20 cellular contexts compared by ENCODE assay signal in genomic region chr3:140933552-140933951, GRCh38. TPM values are rescaled to one million over a fixed set of nuclear protein-coding genes. Genes with fewer than 3 reads are reported as not detected.
A peak's percentile ranks its signal among the peaks of the same experiment; 100 is the strongest.
DNase-seq lines count a peak whose midpoint lies in the region; ATAC-seq lines count a peak whose summit lies in the region.
"Had no signal": no experiment of that assay in that cellular context is flagged by ENCODE, and none has a peak within 500 bp of the region (broad histone marks: within the 10 kb centered on the region; RNA-seq: fewer than 3 reads in every experiment).

No MANE protein-coding gene starts in this region.

- H3K4me1 Mint-ChIP-seq in activated T-cell treated with anti-CD3 and anti-CD28 coated beads, Interleukin-2, amount 50 U/mL, for 4 hours (ENCODE audit: low read depth), result no peaks in the 10 kb centered on the region

- peak; percentile 12 for DNase-seq in NCI-H748 (lab: John Stamatoyannopoulos, UW; ENCODE audit: unreplicated experiment)
- no peak for DNase-seq in NCI-H748 treated with DMSO at 0.1 percent for 48 hours (lab: John Stamatoyannopoulos, UW)
- DNase-seq in ELF-1 (ENCODE audit: low read depth, low spot score), result peak; percentile 35
- DNase-seq in NCI-H69 (lab: John Stamatoyannopoulos, UW), result peak; percentile 23
- no peak for DNase-seq in neuronal stem cell (ENCODE audit: low spot score)
- no peak for DNase-seq in activated effector memory CD4-positive, alpha-beta T cell treated with anti-CD3 and anti-CD28 coated beads, Interleukin-2, amount 50 U/mL, for 16 hours
- no peak for DNase-seq in activated T-cell treated with anti-CD3 and anti-CD28 coated beads, Interleukin-2, amount 50 U/mL, for 4 hours
- DNase-seq: AML-193; Caco-2; Calu3; CD4-positive, alpha-beta T cell; CD8-positive, alpha-beta T cell; DMS79 treated with DMSO at 0.1 percent for 48 hours; GDM1 had no signal

- H3K27me3 Mint-ChIP-seq in activated T-cell treated with anti-CD3 and anti-CD28 coated beads, Interleukin-2, amount 50 U/mL, for 4 hours (ENCODE audit: low read depth), result peaks cover 34% of the 10 kb centered on the region

- no peak overlapping the region for H3K27ac ChIP-seq in neuronal stem cell (replicated peaks; ENCODE audit: low read length)
- H3K27ac ChIP-seq: 22Rv1; A549; BLaER1 treated with 17β-estradiol and CSF1 and Interleukin-3, amounts not matched to agents 10 nM and 100 nM; C4-2B had no signal

- H3K4me3 Mint-ChIP-seq in activated T-cell treated with anti-CD3 and anti-CD28 coated beads, Interleukin-2, amount 50 U/mL, for 4 hours, result no peak overlapping the region
- H3K4me3 Mint-ChIP-seq: B cell; CD4-positive, alpha-beta T cell; CD8-positive, alpha-beta T cell had no signal

- H3K9me3 Mint-ChIP-seq in activated T-cell treated with anti-CD3 and anti-CD28 coated beads, Interleukin-2, amount 50 U/mL, for 4 hours, result no peaks in the 10 kb centered on the region
- H3K9me3 Mint-ChIP-seq: CD8-positive, alpha-beta T cell had no signal

- no CpG with 5 or more reads among the region's 8 CpGs for WGBS in neuronal stem cell (ENCODE audit: extremely low coverage in 2 of 2, insufficient read length in 2 of 2, insufficient replicate concordance in 1 of 2), 2 donors

- H3K4ac ChIP-seq in neuronal stem cell (ENCODE audit: low read length), result no peak overlapping the region

- peak overlapping the region; percentile 66 for H2BK5ac ChIP-seq in neuronal stem cell (ENCODE audit: low read length)

- no peak overlapping the region for H2AK5ac ChIP-seq in neuronal stem cell (ENCODE audit: low read depth, low read length)

- H3K27me3 ChIP-seq in neuronal stem cell (ENCODE audit: control insufficient read depth in 3 of 3, insufficient read depth in 3 of 3, low read depth in 1 of 3, low read length in 3 of 3), result no peaks in the 10 kb centered on the region
- H3K27me3 ChIP-seq: BLaER1 treated with 17β-estradiol and CSF1 and Interleukin-3, amounts not matched to agents 10 nM and 100 nM had no signal

- no peak overlapping the region for H3K23ac ChIP-seq in neuronal stem cell (ENCODE audit: low read depth, low read length, poor library complexity)

- no peak for ATAC-seq in activated T-cell treated with anti-CD3 and anti-CD28 coated beads, Interleukin-2, amount 50 U/mL, for 4 hours
- ATAC-seq: A549; CD8-positive, alpha-beta T cell; GM12878 had no signal

- no peak overlapping the region for H3K4me2 ChIP-seq in neuronal stem cell (ENCODE audit: insufficient read depth, low read length, poor library complexity, severe bottlenecking)
- H3K4me2 ChIP-seq: A549; BLaER1 treated with 17β-estradiol and CSF1 and Interleukin-3, amounts not matched to agents 10 nM and 100 nM had no signal

- H4K91ac ChIP-seq in neuronal stem cell (ENCODE audit: low read depth, low read length, poor library complexity), result no peak overlapping the region

- H3K18ac ChIP-seq in neuronal stem cell (ENCODE audit: low read length), result no peak overlapping the region

- H3K36me3 ChIP-seq in neuronal stem cell (replicated peaks in 1 of 2; ENCODE audit: control insufficient read depth in 2 of 2, insufficient read depth in 2 of 2, low read length in 2 of 2), result no peaks in the 10 kb centered on the region
- H3K36me3 ChIP-seq: BLaER1 treated with 17β-estradiol and CSF1 and Interleukin-3, amounts not matched to agents 10 nM and 100 nM had no signal

- no peaks in the 10 kb centered on the region for H3K36me3 Mint-ChIP-seq in activated T-cell treated with anti-CD3 and anti-CD28 coated beads, Interleukin-2, amount 50 U/mL, for 4 hours (ENCODE audit: insufficient read depth)
- H3K36me3 Mint-ChIP-seq: CD8-positive, alpha-beta T cell had no signal

- no peaks in the 10 kb centered on the region for H3K9me3 ChIP-seq in neuronal stem cell (replicated peaks in 1 of 2; ENCODE audit: control insufficient read depth in 2 of 2, insufficient read depth in 1 of 2, low read depth in 1 of 2, low read length in 2 of 2)
- H3K9me3 ChIP-seq: A549, Caco-2 had no signal

- H2BK12ac ChIP-seq in neuronal stem cell (ENCODE audit: low read length), result no peak overlapping the region

- no peak overlapping the region for H4K8ac ChIP-seq in neuronal stem cell (ENCODE audit: low read depth, low read length)

- no peak overlapping the region for H3K14ac ChIP-seq in neuronal stem cell (ENCODE audit: low read length)

- no peaks in the 10 kb centered on the region for H3K79me1 ChIP-seq in neuronal stem cell (ENCODE audit: low read depth, low read length)

- peaks cover 0 to 1% of the 10 kb centered on the region in 2 donors for H3K4me1 ChIP-seq in neuronal stem cell (ENCODE audit: control insufficient read depth in 2 of 2, insufficient read depth in 1 of 2, low read depth in 1 of 2, low read length in 2 of 2)
- H3K4me1 ChIP-seq: A549; BLaER1 treated with 17β-estradiol and CSF1 and Interleukin-3, amounts not matched to agents 10 nM and 100 nM; Caco-2 had no signal

- no peak overlapping the region for H2BK120ac ChIP-seq in neuronal stem cell (ENCODE audit: low read depth, low read length)

- H2AFZ ChIP-seq in neuronal stem cell (ENCODE audit: low read length), result no peak overlapping the region

- H3K9ac ChIP-seq in neuronal stem cell (ENCODE audit: low read depth, low read length, poor library complexity), result no peak overlapping the region
- H3K9ac ChIP-seq: BLaER1 treated with 17β-estradiol and CSF1 and Interleukin-3, amounts not matched to agents 10 nM and 100 nM had no signal

- no peak overlapping the region for H3K4me3 ChIP-seq in neuronal stem cell (ENCODE audit: low read length in 2 of 2)
- H3K4me3 ChIP-seq: A549; BLaER1 treated with 17β-estradiol and CSF1 and Interleukin-3, amounts not matched to agents 10 nM and 100 nM; GM12878 had no signal

- H2BK15ac ChIP-seq in neuronal stem cell (ENCODE audit: low read length), result no peak overlapping the region

RNA-seq across cellular contexts. Expression of gene SLC25A36, which starts 8.1 kb away (rescaled TPM):
- 78.5 TPM for polyA plus RNA-seq in neuronal stem cell (2013, experiment 1 of 2)
- 82.2 TPM for polyA plus RNA-seq in neuronal stem cell (2013, experiment 2 of 2)
- 10 to 100 TPM; 35.1 to 41.9 (median 39.7) TPM for total RNA-seq in activated T-cell treated with anti-CD3 and anti-CD28 coated beads, Interleukin-2, amount 50 U/mL, for 4 hours

Comparison
In these comparisons a context has a peak if more than half of its experiments do, and no peak if none do; other contexts are left out.
1. DNase-seq: peak in NCI-H748 (single experiment), ELF-1 (single experiment) and NCI-H69 (single experiment); none in NCI-H748 treated with DMSO at 0.1 percent for 48 hours (single experiment), neuronal stem cell (single experiment), activated effector memory CD4-positive, alpha-beta T cell treated with anti-CD3 and anti-CD28 coated beads, Interleukin-2, amount 50 U/mL, for 16 hours (single experiment) and activated T-cell treated with anti-CD3 and anti-CD28 coated beads, Interleukin-2, amount 50 U/mL, for 4 hours (single experiment).